In the genomic region with DNA sequence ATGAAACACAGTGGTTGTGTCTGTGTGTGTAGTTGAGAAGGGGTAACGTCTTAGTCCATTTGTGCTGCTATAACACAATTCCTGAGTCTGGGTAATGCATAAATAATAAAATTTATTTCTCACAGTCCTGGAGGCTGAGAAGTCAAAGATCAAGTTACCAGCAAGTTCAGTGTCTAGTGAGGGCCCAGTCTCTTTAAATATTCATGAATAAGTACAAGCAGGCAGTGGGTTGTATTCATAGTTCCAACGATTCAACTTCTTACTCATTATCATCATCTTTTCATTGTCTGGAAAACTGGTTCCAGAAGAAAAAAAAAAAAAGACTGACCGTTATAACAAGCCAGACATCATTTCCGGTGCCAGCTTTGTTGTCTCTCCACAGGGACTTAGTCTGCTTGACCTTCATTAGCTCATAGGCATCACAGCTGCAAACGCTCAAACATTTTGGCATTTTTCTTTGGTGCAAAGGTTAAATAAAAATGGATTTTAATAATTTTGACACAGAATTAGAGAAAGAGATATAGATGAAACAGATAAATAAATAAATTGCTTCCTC, we compare ENCODE assay signal across 26 cellular contexts.
"Had no signal": no experiment of that assay in that cellular context is flagged by ENCODE, and none has a peak within 500 bp of the region (broad histone marks: within the 10 kb centered on the region; RNA-seq: fewer than 3 reads in every experiment).

No MANE protein-coding gene starts in this region.

- H3K27me3 ChIP-seq: body of pancreas, hepatocyte, right lobe of liver, thyroid gland, upper lobe of right lung had no signal

- ATAC-seq: activated CD8-positive, alpha-beta memory T cell treated with anti-CD3 and anti-CD28 coated beads, Interleukin-2, amount 10 ng/mL, durations not matched to agents 7 days and 5 days; activated CD8-positive, alpha-beta T cell treated with anti-CD3 and anti-CD28 coated beads for 36 hours; body of pancreas; natural killer cell treated with Interleukin-12 subunit alpha and Interleukin-12 subunit beta and Interleukin-15 and Interleukin-18, amount 100 ng/mL, for 72 hours; right lobe of liver; upper lobe of right lung had no signal

- H3K36me3 ChIP-seq: right lobe of liver, thyroid gland, upper lobe of right lung, WERI-Rb-1 had no signal

- H3K4me1 Mint-ChIP-seq: activated CD4-positive, alpha-beta T cell treated with anti-CD3 and anti-CD28 coated beads, Interleukin-2, amount 10 ng/mL, durations not matched to agents 7 days and 5 days; activated CD8-positive, alpha-beta memory T cell treated with anti-CD3 and anti-CD28 coated beads, Interleukin-2, amount 10 ng/mL, durations not matched to agents 7 days and 5 days; activated naive CD4-positive, alpha-beta T cell treated with anti-CD3 and anti-CD28 coated beads, Interleukin-2, amount 10 ng/mL, durations not matched to agents 7 days and 5 days; immature natural killer cell had no signal

- H2AFZ ChIP-seq: hepatocyte, parathyroid adenoma had no signal

- DNase-seq: activated CD4-positive, alpha-beta T cell treated with anti-CD3 and anti-CD28 coated beads, Interleukin-2, amount 10 ng/mL, durations not matched to agents 7 days and 5 days; activated CD4-positive, CD25-positive, alpha-beta regulatory T cell treated with anti-CD3 and anti-CD28 coated beads, Interleukin-2, amount 50 U/mL, for 72 hours; activated CD8-positive, alpha-beta memory T cell treated with anti-CD3 and anti-CD28 coated beads, Interleukin-2, amount 10 ng/mL, durations not matched to agents 7 days and 5 days; activated CD8-positive, alpha-beta T cell treated with anti-CD3 and anti-CD28 coated beads for 36 hours; activated effector memory CD4-positive, alpha-beta T cell treated with anti-CD3 and anti-CD28 coated beads, Interleukin-2, amount 50 U/mL, for 16 hours; activated naive CD4-positive, alpha-beta T cell treated with anti-CD3 and anti-CD28 coated beads, Interleukin-2, amount 10 ng/mL, durations not matched to agents 7 days and 5 days; activated T-cell treated with anti-CD3 and anti-CD28 coated beads for 4 hours; dermis blood vessel endothelial cell; effector CD8-positive, alpha-beta T cell; glutamatergic neuron; immature natural killer cell; kidney glomerular epithelial cell; right lobe of liver; stimulated activated CD4-positive, alpha-beta T cell treated with anti-CD3 and anti-CD28 coated beads, Interleukin-1b, Interleukin-23, amount 100 ng/mL, for 48 hours; thyroid gland; WERI-Rb-1 had no signal

- H3K27ac ChIP-seq: body of pancreas, hepatocyte, parathyroid adenoma, right lobe of liver, skin epidermis, thyroid gland, upper lobe of right lung, WERI-Rb-1 had no signal

- H3K4me3 Mint-ChIP-seq: activated CD4-positive, alpha-beta T cell treated with anti-CD3 and anti-CD28 coated beads, Interleukin-2, amount 10 ng/mL, durations not matched to agents 7 days and 5 days; activated CD8-positive, alpha-beta memory T cell treated with anti-CD3 and anti-CD28 coated beads, Interleukin-2, amount 10 ng/mL, durations not matched to agents 7 days and 5 days; activated CD8-positive, alpha-beta T cell treated with anti-CD3 and anti-CD28 coated beads for 36 hours; activated naive CD4-positive, alpha-beta T cell treated with anti-CD3 and anti-CD28 coated beads, Interleukin-2, amount 10 ng/mL, durations not matched to agents 7 days and 5 days; immature natural killer cell; natural killer cell treated with Interleukin-12 subunit alpha and Interleukin-12 subunit beta and Interleukin-15 and Interleukin-18, amount 100 ng/mL, for 72 hours; stimulated activated naive CD8-positive, alpha-beta T cell treated with anti-CD3 and anti-CD28 coated beads, Interleukin-15, Interleukin-2, amounts not matched to agents 100 ng/mL and 50 ng/mL, for 24 hours; T-helper 2 cell treated with Interferon-gamma antibody and Interleukin-4, amounts not matched to agents 5 μg/mL and 100 μg/mL, for 36 hours had no signal

- H3K27me3 Mint-ChIP-seq: activated CD4-positive, alpha-beta T cell treated with anti-CD3 and anti-CD28 coated beads, Interleukin-2, amount 10 ng/mL, durations not matched to agents 7 days and 5 days; activated CD8-positive, alpha-beta memory T cell treated with anti-CD3 and anti-CD28 coated beads, Interleukin-2, amount 10 ng/mL, durations not matched to agents 7 days and 5 days; activated CD8-positive, alpha-beta T cell treated with anti-CD3 and anti-CD28 coated beads for 36 hours; activated naive CD4-positive, alpha-beta T cell treated with anti-CD3 and anti-CD28 coated beads, Interleukin-2, amount 10 ng/mL, durations not matched to agents 7 days and 5 days; natural killer cell treated with Interleukin-12 subunit alpha and Interleukin-12 subunit beta and Interleukin-15 and Interleukin-18, amount 100 ng/mL, for 72 hours; stimulated activated naive CD8-positive, alpha-beta T cell treated with anti-CD3 and anti-CD28 coated beads, Interleukin-15, Interleukin-2, amounts not matched to agents 100 ng/mL and 50 ng/mL, for 24 hours had no signal

- H3K4me3 ChIP-seq: body of pancreas, hepatocyte, right lobe of liver, skin epidermis, thyroid gland, upper lobe of right lung had no signal

- H3K79me2 ChIP-seq: hepatocyte, parathyroid adenoma had no signal

- H3K4me1 ChIP-seq: body of pancreas, parathyroid adenoma, right lobe of liver, thyroid gland, upper lobe of right lung had no signal

- H3K9me3 ChIP-seq: body of pancreas, right lobe of liver, thyroid gland, upper lobe of right lung had no signal

- H3K27ac Mint-ChIP-seq: activated CD4-positive, alpha-beta T cell treated with anti-CD3 and anti-CD28 coated beads, Interleukin-2, amount 10 ng/mL, durations not matched to agents 7 days and 5 days; activated CD8-positive, alpha-beta memory T cell treated with anti-CD3 and anti-CD28 coated beads, Interleukin-2, amount 10 ng/mL, durations not matched to agents 7 days and 5 days; activated CD8-positive, alpha-beta T cell treated with anti-CD3 and anti-CD28 coated beads for 36 hours; activated naive CD4-positive, alpha-beta T cell treated with anti-CD3 and anti-CD28 coated beads, Interleukin-2, amount 10 ng/mL, durations not matched to agents 7 days and 5 days; immature natural killer cell; natural killer cell treated with Interleukin-12 subunit alpha and Interleukin-12 subunit beta and Interleukin-15 and Interleukin-18, amount 100 ng/mL, for 72 hours; stimulated activated naive CD8-positive, alpha-beta T cell treated with anti-CD3 and anti-CD28 coated beads, Interleukin-15, Interleukin-2, amounts not matched to agents 100 ng/mL and 50 ng/mL, for 24 hours; T-helper 2 cell treated with Interferon-gamma antibody and Interleukin-4, amounts not matched to agents 5 μg/mL and 100 μg/mL, for 36 hours had no signal

- H3K36me3 Mint-ChIP-seq: activated CD8-positive, alpha-beta memory T cell treated with anti-CD3 and anti-CD28 coated beads, Interleukin-2, amount 10 ng/mL, durations not matched to agents 7 days and 5 days; activated naive CD4-positive, alpha-beta T cell treated with anti-CD3 and anti-CD28 coated beads, Interleukin-2, amount 10 ng/mL, durations not matched to agents 7 days and 5 days; immature natural killer cell; natural killer cell treated with Interleukin-12 subunit alpha and Interleukin-12 subunit beta and Interleukin-15 and Interleukin-18, amount 100 ng/mL, for 72 hours had no signal

- H3K9ac ChIP-seq: parathyroid adenoma had no signal

- FAIRE-seq: frontal cortex, TTC549 had no signal

- H3K4me2 ChIP-seq: hepatocyte had no signal
